Comparison of ENCODE assay signal across 1 cellular context in the genomic region with DNA sequence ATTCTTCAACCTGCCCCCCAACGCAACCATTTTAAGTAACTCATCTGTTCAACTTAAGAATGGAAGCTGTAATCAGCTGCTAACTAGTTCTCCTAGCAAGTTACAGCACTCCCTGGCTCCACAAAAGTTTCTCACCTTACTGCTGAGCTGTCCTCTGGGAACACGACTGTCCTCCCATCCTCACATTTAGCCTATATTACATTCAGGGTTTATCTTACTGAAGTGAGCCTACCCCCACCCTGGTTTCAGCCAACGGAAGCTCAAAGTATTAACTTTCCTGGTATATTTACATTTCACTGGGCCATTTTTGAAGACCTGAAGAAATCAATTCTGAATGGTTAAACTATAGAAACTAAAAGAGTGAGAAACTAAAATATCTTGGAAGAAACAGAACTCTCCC.
TF ChIP-seq lines count a peak whose summit lies in the region.

No MANE protein-coding gene starts in this region.

TF ChIP-seq in GM23338, 12 proteins besides CTCF, POLR2A, EP300 and RAD21:
- TF ChIP-seq ZNF331 (CRISPR knock-in tag; IDR thresholded peaks at IDR 0.05; ENCODE audit: low read depth) (no peak), JUNB (IDR thresholded peaks at IDR 0.05; ENCODE audit: unreplicated experiment) (no peak), ETS1 (IDR thresholded peaks at IDR 0.05) (no peak), ZNF114 (CRISPR knock-in tag; IDR thresholded peaks at IDR 0.05) (no peak), CREB1 (CRISPR knock-in tag; IDR thresholded peaks at IDR 0.05; ENCODE audit: low read depth) (no peak)
- TF ChIP-seq, protein P1, sequence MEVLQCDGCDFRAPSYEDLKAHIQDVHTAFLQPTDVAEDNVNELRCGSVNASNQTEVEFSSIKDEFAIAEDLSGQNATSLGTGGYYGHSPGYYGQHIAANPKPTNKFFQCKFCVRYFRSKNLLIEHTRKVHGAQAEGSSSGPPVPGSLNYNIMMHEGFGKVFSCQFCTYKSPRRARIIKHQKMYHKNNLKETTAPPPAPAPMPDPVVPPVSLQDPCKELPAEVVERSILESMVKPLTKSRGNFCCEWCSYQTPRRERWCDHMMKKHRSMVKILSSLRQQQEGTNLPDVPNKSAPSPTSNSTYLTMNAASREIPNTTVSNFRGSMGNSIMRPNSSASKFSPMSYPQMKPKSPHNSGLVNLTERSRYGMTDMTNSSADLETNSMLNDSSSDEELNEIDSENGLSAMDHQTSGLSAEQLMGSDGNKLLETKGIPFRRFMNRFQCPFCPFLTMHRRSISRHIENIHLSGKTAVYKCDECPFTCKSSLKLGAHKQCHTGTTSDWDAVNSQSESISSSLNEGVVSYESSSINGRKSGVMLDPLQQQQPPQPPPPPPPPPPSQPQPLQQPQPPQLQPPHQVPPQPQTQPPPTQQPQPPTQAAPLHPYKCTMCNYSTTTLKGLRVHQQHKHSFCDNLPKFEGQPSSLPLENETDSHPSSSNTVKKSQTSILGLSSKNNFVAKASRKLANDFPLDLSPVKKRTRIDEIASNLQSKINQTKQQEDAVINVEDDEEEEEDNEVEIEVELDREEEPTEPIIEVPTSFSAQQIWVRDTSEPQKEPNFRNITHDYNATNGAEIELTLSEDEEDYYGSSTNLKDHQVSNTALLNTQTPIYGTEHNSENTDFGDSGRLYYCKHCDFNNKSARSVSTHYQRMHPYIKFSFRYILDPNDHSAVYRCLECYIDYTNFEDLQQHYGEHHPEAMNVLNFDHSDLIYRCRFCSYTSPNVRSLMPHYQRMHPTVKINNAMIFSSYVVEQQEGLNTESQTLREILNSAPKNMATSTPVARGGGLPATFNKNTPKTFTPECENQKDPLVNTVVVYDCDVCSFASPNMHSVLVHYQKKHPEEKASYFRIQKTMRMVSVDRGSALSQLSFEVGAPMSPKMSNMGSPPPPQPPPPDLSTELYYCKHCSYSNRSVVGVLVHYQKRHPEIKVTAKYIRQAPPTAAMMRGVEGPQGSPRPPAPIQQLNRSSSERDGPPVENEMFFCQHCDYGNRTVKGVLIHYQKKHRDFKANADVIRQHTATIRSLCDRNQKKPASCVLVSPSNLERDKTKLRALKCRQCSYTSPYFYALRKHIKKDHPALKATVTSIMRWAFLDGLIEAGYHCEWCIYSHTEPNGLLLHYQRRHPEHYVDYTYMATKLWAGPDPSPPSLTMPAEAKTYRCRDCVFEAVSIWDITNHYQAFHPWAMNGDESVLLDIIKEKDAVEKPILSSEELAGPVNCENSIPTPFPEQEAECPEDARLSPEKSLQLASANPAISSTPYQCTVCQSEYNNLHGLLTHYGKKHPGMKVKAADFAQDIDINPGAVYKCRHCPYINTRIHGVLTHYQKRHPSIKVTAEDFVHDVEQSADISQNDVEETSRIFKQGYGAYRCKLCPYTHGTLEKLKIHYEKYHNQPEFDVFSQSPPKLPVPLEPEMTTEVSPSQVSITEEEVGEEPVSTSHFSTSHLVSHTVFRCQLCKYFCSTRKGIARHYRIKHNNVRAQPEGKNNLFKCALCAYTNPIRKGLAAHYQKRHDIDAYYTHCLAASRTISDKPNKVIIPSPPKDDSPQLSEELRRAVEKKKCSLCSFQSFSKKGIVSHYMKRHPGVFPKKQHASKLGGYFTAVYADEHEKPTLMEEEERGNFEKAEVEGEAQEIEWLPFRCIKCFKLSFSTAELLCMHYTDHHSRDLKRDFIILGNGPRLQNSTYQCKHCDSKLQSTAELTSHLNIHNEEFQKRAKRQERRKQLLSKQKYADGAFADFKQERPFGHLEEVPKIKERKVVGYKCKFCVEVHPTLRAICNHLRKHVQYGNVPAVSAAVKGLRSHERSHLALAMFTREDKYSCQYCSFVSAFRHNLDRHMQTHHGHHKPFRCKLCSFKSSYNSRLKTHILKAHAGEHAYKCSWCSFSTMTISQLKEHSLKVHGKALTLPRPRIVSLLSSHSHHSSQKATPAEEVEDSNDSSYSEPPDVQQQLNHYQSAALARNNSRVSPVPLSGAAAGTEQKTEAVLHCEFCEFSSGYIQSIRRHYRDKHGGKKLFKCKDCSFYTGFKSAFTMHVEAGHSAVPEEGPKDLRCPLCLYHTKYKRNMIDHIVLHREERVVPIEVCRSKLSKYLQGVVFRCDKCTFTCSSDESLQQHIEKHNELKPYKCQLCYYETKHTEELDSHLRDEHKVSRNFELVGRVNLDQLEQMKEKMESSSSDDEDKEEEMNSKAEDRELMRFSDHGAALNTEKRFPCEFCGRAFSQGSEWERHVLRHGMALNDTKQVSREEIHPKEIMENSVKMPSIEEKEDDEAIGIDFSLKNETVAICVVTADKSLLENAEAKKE (CRISPR knock-in tag; IDR thresholded peaks at IDR 0.05): no peak
